In genomic region chr9:131511880-131512279, GRCh38 we compare ENCODE assay signal across 2 cellular contexts.
TF ChIP-seq lines count a peak whose summit lies in the region.

No MANE protein-coding gene starts in this region.

TF ChIP-seq in HEK293, 187 proteins besides CTCF, POLR2A, EP300 and RAD21:
- TF ChIP-seq SCRT2 (tag by site-specific recombination; IDR thresholded peaks at IDR 0.05) = peak; percentile 98
- TF ChIP-seq, protein P1, sequence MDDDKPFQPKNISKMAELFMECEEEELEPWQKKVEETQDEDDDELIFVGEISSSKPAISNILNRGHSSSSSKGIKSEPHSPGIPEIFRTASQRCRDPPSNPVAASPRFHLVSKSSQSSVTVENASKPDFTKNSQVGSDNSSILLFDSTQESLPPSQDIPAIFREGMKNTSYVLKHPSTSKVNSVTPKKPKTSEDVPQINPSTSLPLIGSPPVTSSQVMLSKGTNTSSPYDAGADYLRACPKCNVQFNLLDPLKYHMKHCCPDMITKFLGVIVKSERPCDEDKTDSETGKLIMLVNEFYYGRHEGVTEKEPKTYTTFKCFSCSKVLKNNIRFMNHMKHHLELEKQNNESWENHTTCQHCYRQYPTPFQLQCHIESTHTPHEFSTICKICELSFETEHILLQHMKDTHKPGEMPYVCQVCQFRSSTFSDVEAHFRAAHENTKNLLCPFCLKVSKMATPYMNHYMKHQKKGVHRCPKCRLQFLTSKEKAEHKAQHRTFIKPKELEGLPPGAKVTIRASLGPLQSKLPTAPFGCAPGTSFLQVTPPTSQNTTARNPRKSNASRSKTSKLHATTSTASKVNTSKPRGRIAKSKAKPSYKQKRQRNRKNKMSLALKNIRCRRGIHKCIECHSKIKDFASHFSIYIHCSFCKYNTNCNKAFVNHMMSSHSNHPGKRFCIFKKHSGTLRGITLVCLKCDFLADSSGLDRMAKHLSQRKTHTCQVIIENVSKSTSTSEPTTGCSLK (tag by site-specific recombination; IDR thresholded peaks at IDR 0.05) = no peak
- peak; percentile 74; the same call in 1 of the 2 replicates for TF ChIP-seq SCRT1 (tag by site-specific recombination; IDR thresholded peaks at IDR 0.05; ENCODE audit: borderline replicate concordance)
- no peak for TF ChIP-seq ZNF473 (tag by site-specific recombination; IDR thresholded peaks at IDR 0.05)

TF ChIP-seq in H1, 55 proteins besides CTCF, POLR2A, EP300 and RAD21:
- no peak for TF ChIP-seq SIN3A (conservative IDR thresholded peaks at IDR 0.05 in 1 of 2, IDR thresholded peaks at IDR 0.05 in 1 of 2; ENCODE audit: low read depth in 1 of 2, low read length in 2 of 2)
- TF ChIP-seq RXRA (IDR thresholded peaks at IDR 0.05; ENCODE audit: insufficient read depth, low read depth, low read length) = no peak
- no peak for TF ChIP-seq GABPA (IDR thresholded peaks at IDR 0.05; ENCODE audit: borderline replicate concordance, insufficient read depth, low read length)
- TF ChIP-seq CBX5 (IDR thresholded peaks at IDR 0.05; ENCODE audit: low read depth, low read length) = no peak
- TF ChIP-seq SIRT6 (IDR thresholded peaks at IDR 0.05; ENCODE audit: low read length) = no peak
- no peak for TF ChIP-seq GTF2F1 (IDR thresholded peaks at IDR 0.05; ENCODE audit: borderline replicate concordance, low read depth, low read length)
- TF ChIP-seq ASH2L (IDR thresholded peaks at IDR 0.05; ENCODE audit: low read length) = no peak
